ENCODE assay signal across 8 cellular contexts in genomic region chr17:39199673-39199985, GRCh38. TPM values are rescaled to one million over a fixed set of nuclear protein-coding genes. Genes with fewer than 3 reads are reported as not detected.
DNase-seq lines count a peak whose midpoint lies in the region; ATAC-seq, FAIRE-seq and TF ChIP-seq lines count a peak whose summit lies in the region.

No MANE protein-coding gene starts in this region.

- H3K9me3 ChIP-seq in PC-3 (ENCODE audit: low read length), result no peaks in the 10 kb centered on the region
- H3K9me3 ChIP-seq in esophagus squamous epithelium, result no peaks in the 10 kb centered on the region
- no peaks in the 10 kb centered on the region for H3K9me3 ChIP-seq in pancreas

- H3K4me2 ChIP-seq in PC-3 (ENCODE audit: low read length), result peak overlapping the region; percentile 88

- DNase-seq in T-helper 1 cell (no peak), PC-3 (no peak), esophagus squamous epithelium (lab: John Stamatoyannopoulos, UW) (no peak), pancreas (peak in 1 of 6 donors; percentile 51), HPDE6-E6E7 (ENCODE audit: extremely low spot score) (no peak), NCI-H128 (lab: John Stamatoyannopoulos, UW; ENCODE audit: unreplicated experiment) (no peak), DMS79 (lab: John Stamatoyannopoulos, UW) (no peak)

- peak overlapping the region; percentile 93 for H3K4me3 ChIP-seq in PC-3 (ENCODE audit: low read length)
- peak overlapping the region; percentile 76 to 90 (median 84) for H3K4me3 ChIP-seq in esophagus squamous epithelium
- peak overlapping the region in 3 of 4 donors; percentile 8 to 88 (median 73) for H3K4me3 ChIP-seq in pancreas

- peaks cover 52% of the 10 kb centered on the region for H3K4me1 Mint-ChIP-seq in T-helper 1 cell treated with Interleukin-12 subunit alpha and Interleukin-12 subunit beta and Interleukin-4 antibody, amounts not matched to agents 30 μg/mL and 1 μg/mL, for 36 hours (ENCODE audit: low read depth)

- no peaks in the 10 kb centered on the region for H3K27me3 Mint-ChIP-seq in T-helper 1 cell treated with Interleukin-12 subunit alpha and Interleukin-12 subunit beta and Interleukin-4 antibody, amounts not matched to agents 30 μg/mL and 1 μg/mL, for 36 hours (ENCODE audit: low read depth)

- peak overlapping the region; percentile 99 for H3K27ac Mint-ChIP-seq in T-helper 1 cell treated with Interleukin-12 subunit alpha and Interleukin-12 subunit beta and Interleukin-4 antibody, amounts not matched to agents 30 μg/mL and 1 μg/mL, for 36 hours

- peaks cover 42% of the 10 kb centered on the region for H3K79me2 ChIP-seq in PC-3 (ENCODE audit: low read length)

- peak overlapping the region; percentile 100 for H2AFZ ChIP-seq in PC-3 (ENCODE audit: low read length)

- POLR2A ChIA-PET in PC-3 (lab: Charles Lee; ENCODE audit: unreplicated experiment), result interaction anchor here (0.6 to 1.2 kb wide), 4 partner anchors 20 to 730 kb away, joined by 3 to 17 read pairs (median 4); partner anchors contain the start of gene CDK12

- WGBS in esophagus squamous epithelium, 2 donors, result 1 to 3% methylated on average over 14 of the region's 14 CpGs
- 1% methylated on average over 14 of the region's 14 CpGs for WGBS in pancreas, 2 donors

- no peak for TF ChIP-seq POLR2A in esophagus squamous epithelium (IDR thresholded peaks at IDR 0.05)

- peak overlapping the region; percentile 86 for H3K4me3 Mint-ChIP-seq in T-helper 1 cell treated with Interleukin-12 subunit alpha and Interleukin-12 subunit beta and Interleukin-4 antibody, amounts not matched to agents 30 μg/mL and 1 μg/mL, for 36 hours

- BruUV-seq in PC-3 (replicated peaks; lab: Mats Ljungman, UMichigan), result TSS peak; percentile 83

- no peak for TF ChIP-seq CTCF in PC-3 (conservative IDR thresholded peaks at IDR 0.05; ENCODE audit: low read depth, low read length)
- TF ChIP-seq CTCF in esophagus squamous epithelium (IDR thresholded peaks at IDR 0.05), result no peak
- no peak for TF ChIP-seq CTCF in pancreas (IDR thresholded peaks at IDR 0.05)

- no peaks in the 10 kb centered on the region for H3F3A ChIP-seq in PC-3 (ENCODE audit: low read length, unreplicated experiment)

- peaks cover 23% of the 10 kb centered on the region for H4K20me1 ChIP-seq in PC-3 (ENCODE audit: low read length)

- H3K9me3 Mint-ChIP-seq in T-helper 1 cell treated with Interleukin-12 subunit alpha and Interleukin-12 subunit beta and Interleukin-4 antibody, amounts not matched to agents 30 μg/mL and 1 μg/mL, for 36 hours, result no peaks in the 10 kb centered on the region

- no peaks in the 10 kb centered on the region for H3K9me2 ChIP-seq in PC-3 (replicated peaks; ENCODE audit: low read length)

- peaks cover 29% of the 10 kb centered on the region for H3K36me3 ChIP-seq in PC-3 (ENCODE audit: low read depth, low read length)
- peaks cover 22 to 35% (median 27%) of the 10 kb centered on the region in 3 donors for H3K36me3 ChIP-seq in esophagus squamous epithelium
- peaks cover 5 to 34% (median 27%) of the 10 kb centered on the region in 3 donors for H3K36me3 ChIP-seq in pancreas

- H3K36me3 Mint-ChIP-seq in T-helper 1 cell treated with Interleukin-12 subunit alpha and Interleukin-12 subunit beta and Interleukin-4 antibody, amounts not matched to agents 30 μg/mL and 1 μg/mL, for 36 hours (ENCODE audit: low read depth), result peaks cover 39% of the 10 kb centered on the region

- H3K27ac ChIP-seq in PC-3 (ENCODE audit: low read length), result peak overlapping the region; percentile 94
- H3K27ac ChIP-seq in esophagus squamous epithelium, result peak overlapping the region; percentile 93 to 97 (median 96)
- H3K27ac ChIP-seq in pancreas, result peak overlapping the region; percentile 94 to 99 (median 98)

- peaks cover 24% of the 10 kb centered on the region; the same call in 1 of the 2 replicates for H3K4me1 ChIP-seq in PC-3 (ENCODE audit: insufficient read depth, low read length)
- peaks cover 39 to 73% (median 52%) of the 10 kb centered on the region in 3 donors for H3K4me1 ChIP-seq in esophagus squamous epithelium
- peaks cover 0 to 13% (median 12%) of the 10 kb centered on the region in 3 donors for H3K4me1 ChIP-seq in pancreas

- intact Hi-C loops in PC-3 (cut with micrococcal nuclease), result no loop called here
- intact Hi-C loops in esophagus squamous epithelium (cut with DNase I), result no loop called here
- intact Hi-C loops in pancreas (cut with DNase I), result no loop called here

- CTCF ChIA-PET in PC-3 (lab: Charles Lee), result interaction anchor here (1.4 kb wide), 1 partner anchor 35 kb away, joined by 4 read pairs; no protein-coding TSS in a partner anchor

- ATAC-seq in PC-3 (no peak), pancreas (peak; percentile 5 to 24 (median 14))

- H3K27me3 ChIP-seq in PC-3 (ENCODE audit: low read length) (no peaks in the 10 kb centered on the region), esophagus squamous epithelium (no peaks in the 10 kb centered on the region), pancreas (no peaks in the 10 kb centered on the region)

- H3K9ac ChIP-seq in PC-3 (ENCODE audit: low read length), result peak overlapping the region; percentile 99

- FAIRE-seq in pancreas (lab: Jason Lieb, UNC), result no peak

RNA-seq across cellular contexts. Expression of gene RPL19, which starts 0.5 kb away (rescaled TPM):
- total RNA-seq in PC-3 (2014; rRNA removed), result 2,496 and 2,509 TPM in 2 replicates
- 1,000 to 10,000 TPM; 1,949 to 3,028 (median 2,392) TPM for total RNA-seq in esophagus squamous epithelium
- 1,000 to 10,000 TPM in 3 of 6 donors, 100 to 1,000 TPM in 3; 925 to 1,465 (median 1,055) TPM for total RNA-seq in pancreas
- polyA plus RNA-seq in pancreas, result 1,000 to 10,000 TPM; 1,688 to 1,714 TPM

RNA-seq across cellular contexts. Expression of gene CACNB1, which starts 2.2 kb away (rescaled TPM):
- 4.3 and 6.0 TPM in 2 replicates for total RNA-seq in PC-3 (2014; rRNA removed)
- 1 to 10 TPM in 2 of 4 donors, under 1 TPM in 2; 0.53 to 3.6 (median 0.99) TPM for total RNA-seq in esophagus squamous epithelium
- total RNA-seq in pancreas, result 1 to 10 TPM; 1.8 to 3.3 (median 2.4) TPM
- polyA plus RNA-seq in pancreas, result 1 to 10 TPM; 6.5 to 6.8 TPM

RNA-seq across cellular contexts. Expression of gene STAC2, which starts 26.1 kb away (rescaled TPM):
- not detected in 2 replicates for total RNA-seq in PC-3 (2014; rRNA removed)
- total RNA-seq in esophagus squamous epithelium, result under 1 TPM in 2 of 4 donors, not detected in 2; 0.18 to 0.19 TPM
- under 1 TPM in 3 of 6 donors, not detected in 3; 0.08 to 0.12 (median 0.09) TPM for total RNA-seq in pancreas
- polyA plus RNA-seq in pancreas, result under 1 TPM; 0.07 to 0.11 TPM

RNA-seq across cellular contexts. Expression of gene ARL5C, which starts 33.7 kb away (rescaled TPM):
- total RNA-seq in PC-3 (2014; rRNA removed) (0.58 TPM in 1 of 2 replicates, not detected in the other), esophagus squamous epithelium (not detected), pancreas (under 1 TPM in 4 of 6 donors, not detected in 2; 0.31 to 0.87 (median 0.72) TPM)
- 1 to 10 TPM in 1 of 2 donors, not detected in 1; 1.0 TPM for polyA plus RNA-seq in pancreas

RNA-seq across cellular contexts. Expression of gene PLXDC1, which starts 48.2 kb away (rescaled TPM):
- total RNA-seq in PC-3 (2014; rRNA removed), result not detected in 2 replicates
- 1 to 10 TPM; 1.2 to 7.2 (median 4.6) TPM for total RNA-seq in esophagus squamous epithelium
- total RNA-seq in pancreas, result 1 to 10 TPM in 5 of 6 donors, under 1 TPM in 1; 0.88 to 5.6 (median 1.8) TPM
- 1 to 10 TPM; 1.8 to 4.0 TPM for polyA plus RNA-seq in pancreas
